ENCODE assay signal across 23 cellular contexts in the genomic region with DNA sequence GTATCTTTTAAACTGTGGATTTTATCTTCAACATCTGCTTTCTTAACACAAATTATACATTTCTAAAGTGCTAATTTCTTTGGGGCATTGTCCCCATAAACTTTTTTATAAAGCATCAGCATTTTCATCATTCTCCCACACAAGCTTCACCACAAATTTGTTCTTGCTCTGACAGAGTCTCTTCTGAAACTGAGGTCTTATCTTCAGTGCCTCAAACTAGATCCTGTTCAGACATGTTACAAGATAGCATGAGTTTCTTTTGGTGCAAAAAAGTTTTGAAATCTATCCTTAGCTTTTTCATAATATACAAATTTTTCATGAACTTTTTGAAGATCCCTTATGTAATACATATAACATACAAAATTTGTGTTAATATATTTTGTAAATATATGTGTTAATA.
"Had no signal": no experiment of that assay in that cellular context is flagged by ENCODE, and none has a peak within 500 bp of the region (broad histone marks: within the 10 kb centered on the region; RNA-seq: fewer than 3 reads in every experiment).

No MANE protein-coding gene starts in this region.

- H3K9ac ChIP-seq: parathyroid adenoma had no signal

- H3K4me3 Mint-ChIP-seq: activated CD4-positive, alpha-beta T cell treated with anti-CD3 and anti-CD28 coated beads, Interleukin-2, amount 10 ng/mL, durations not matched to agents 24 days and 14 days; activated CD8-positive, alpha-beta T cell treated with anti-CD3 and anti-CD28 coated beads for 36 hours; activated naive CD4-positive, alpha-beta T cell treated with anti-CD3 and anti-CD28 coated beads for 36 hours; activated T-cell treated with anti-CD3 and anti-CD28 coated beads, Interleukin-2, amount 50 U/mL, for 24 hours; brain; central memory CD8-positive, alpha-beta T cell; nephron had no signal

- H3K4me3 ChIP-seq: coronary artery, gastroesophageal sphincter, heart left ventricle, lung, right lobe of liver, tibial artery had no signal

- H2AFZ ChIP-seq: parathyroid adenoma had no signal

- H3K27me3 ChIP-seq: gastroesophageal sphincter, heart left ventricle, right lobe of liver, tibial artery had no signal

- H3K9me3 ChIP-seq: gastroesophageal sphincter, heart left ventricle, right lobe of liver, tibial artery had no signal

- DNase-seq: activated CD4-positive, alpha-beta T cell treated with anti-CD3 and anti-CD28 coated beads, Interleukin-2, amount 10 ng/mL, durations not matched to agents 24 days and 14 days; activated CD8-positive, alpha-beta T cell treated with anti-CD3 and anti-CD28 coated beads for 36 hours; activated naive CD4-positive, alpha-beta T cell treated with anti-CD3 and anti-CD28 coated beads for 36 hours; activated T-cell treated with anti-CD3 and anti-CD28 coated beads, Interleukin-2, amount 50 U/mL, for 24 hours; anterior cingulate cortex; heart left ventricle; kidney; midbrain; right lobe of liver; small intestine; stimulated activated CD4-positive, alpha-beta T cell treated with anti-CD3 and anti-CD28 coated beads, Interleukin-4, amount 100 ng/mL, for 1 hour; T-helper 9 cell; tibial artery had no signal

- ATAC-seq: activated CD8-positive, alpha-beta T cell treated with anti-CD3 and anti-CD28 coated beads for 36 hours; gastroesophageal sphincter; heart left ventricle; left lobe of liver; right lobe of liver had no signal

- H3K36me3 Mint-ChIP-seq: brain had no signal

- H3K4me1 Mint-ChIP-seq: activated CD4-positive, alpha-beta T cell treated with anti-CD3 and anti-CD28 coated beads, Interleukin-2, amount 10 ng/mL, durations not matched to agents 24 days and 14 days; brain; central memory CD8-positive, alpha-beta T cell; nephron had no signal

- H3K79me2 ChIP-seq: parathyroid adenoma had no signal

- H3K27me3 Mint-ChIP-seq: activated CD4-positive, alpha-beta T cell treated with anti-CD3 and anti-CD28 coated beads, Interleukin-2, amount 10 ng/mL, durations not matched to agents 24 days and 14 days; activated CD8-positive, alpha-beta T cell treated with anti-CD3 and anti-CD28 coated beads for 36 hours; activated T-cell treated with anti-CD3 and anti-CD28 coated beads, Interleukin-2, amount 50 U/mL, for 24 hours; central memory CD8-positive, alpha-beta T cell had no signal

- H3K27ac Mint-ChIP-seq: activated CD4-positive, alpha-beta T cell treated with anti-CD3 and anti-CD28 coated beads, Interleukin-2, amount 10 ng/mL, durations not matched to agents 24 days and 14 days; activated CD8-positive, alpha-beta T cell treated with anti-CD3 and anti-CD28 coated beads for 36 hours; activated naive CD4-positive, alpha-beta T cell treated with anti-CD3 and anti-CD28 coated beads for 36 hours; activated T-cell treated with anti-CD3 and anti-CD28 coated beads, Interleukin-2, amount 50 U/mL, for 24 hours; nephron had no signal

- FAIRE-seq: endometrium, kidney, small intestine, urothelium cell line had no signal

- H3K4me1 ChIP-seq: gastroesophageal sphincter, heart left ventricle, parathyroid adenoma, right lobe of liver, tibial artery had no signal

- H3K36me3 ChIP-seq: gastroesophageal sphincter, heart left ventricle, right lobe of liver, tibial artery had no signal

- H3K27ac ChIP-seq: coronary artery, gastroesophageal sphincter, heart left ventricle, parathyroid adenoma, right lobe of liver, tibial artery had no signal

- H3K9me3 Mint-ChIP-seq: activated CD4-positive, alpha-beta T cell treated with anti-CD3 and anti-CD28 coated beads, Interleukin-2, amount 10 ng/mL, durations not matched to agents 24 days and 14 days; activated CD8-positive, alpha-beta T cell treated with anti-CD3 and anti-CD28 coated beads for 36 hours; activated naive CD4-positive, alpha-beta T cell treated with anti-CD3 and anti-CD28 coated beads for 36 hours; activated T-cell treated with anti-CD3 and anti-CD28 coated beads, Interleukin-2, amount 50 U/mL, for 24 hours; brain; nephron had no signal
